In the genomic region with DNA sequence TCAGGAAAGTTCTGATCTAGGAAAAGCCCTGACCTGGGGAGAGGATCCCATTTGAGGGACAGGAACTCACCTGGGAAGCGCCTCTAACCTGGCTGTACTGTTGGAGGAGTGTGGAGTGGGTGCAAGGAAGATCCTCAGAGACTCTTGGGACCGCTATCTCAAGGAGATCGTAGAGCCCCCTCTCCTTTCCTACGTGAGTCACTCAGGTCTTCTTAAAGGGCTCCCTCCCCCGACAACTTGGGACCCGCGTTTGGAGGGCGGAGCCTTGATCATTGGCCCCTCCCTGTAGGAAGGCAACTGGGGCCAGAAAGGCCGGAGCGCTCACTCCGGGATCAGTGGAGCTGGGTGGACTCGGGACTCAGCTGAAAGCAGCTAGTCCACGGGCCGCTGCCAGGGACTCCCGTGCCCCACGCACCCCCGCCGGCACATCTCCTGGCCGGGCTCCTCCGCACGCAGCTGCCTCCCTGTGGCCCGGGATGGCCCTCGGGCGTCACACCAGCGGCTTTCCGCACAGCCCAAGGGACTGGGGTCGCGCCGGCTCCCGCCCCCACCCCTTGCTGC, we compare ENCODE assay signal across 8 cellular contexts. TPM values are rescaled to one million over a fixed set of nuclear protein-coding genes. Genes with fewer than 3 reads are reported as not detected.
DNase-seq lines count a peak whose midpoint lies in the region; ATAC-seq and TF ChIP-seq lines count a peak whose summit lies in the region.

No MANE protein-coding gene starts in this region.

- DNase-seq in DMS 273 (lab: John Stamatoyannopoulos, UW; ENCODE audit: unreplicated experiment) (peak; percentile 65), DMS 273 treated with DMSO at 0.1 percent for 48 hours (lab: John Stamatoyannopoulos, UW) (no peak), activated gamma-delta T cell treated with Interleukin-2 at 50 U/mL for 16 hours (peak; percentile 36), globus pallidus (ENCODE audit: low spot score) (peak; percentile 21), osteoblast (ENCODE audit: insufficient read length, low spot score, missing footprints) (peak; percentile 98), uterus (peak; percentile 66 to 68)

- H3K27me3 ChIP-seq in osteoblast (ENCODE audit: insufficient read depth, low read length) (no peaks in the 10 kb centered on the region), uterus (no peaks in the 10 kb centered on the region)

- H3K4me1 ChIP-seq in osteoblast (ENCODE audit: insufficient read depth, low read length) (peaks cover 16% of the 10 kb centered on the region), uterus (peaks cover 0 to 5% of the 10 kb centered on the region in 2 donors)

- H3K9me3 ChIP-seq in osteoblast (ENCODE audit: low read depth, low read length) = no peaks in the 10 kb centered on the region
- no peaks in the 10 kb centered on the region for H3K9me3 ChIP-seq in uterus

- TF ChIP-seq POLR2A in uterus (IDR thresholded peaks at IDR 0.05) = no peak

- H3K27ac ChIP-seq in osteoblast (ENCODE audit: low read depth, low read length) (peak overlapping the region; percentile 72), uterus (peak overlapping the region; percentile 77 to 80)

- peaks cover 21% of the 10 kb centered on the region for H3K79me2 ChIP-seq in osteoblast (ENCODE audit: insufficient read depth, low read length)

- peaks cover 19% of the 10 kb centered on the region for H4K20me1 ChIP-seq in osteoblast (ENCODE audit: insufficient read depth, low read length)

- peak overlapping the region; percentile 78 for H2AFZ ChIP-seq in osteoblast (ENCODE audit: low read length)

- TF ChIP-seq CTCF in osteoblast (IDR thresholded peaks at IDR 0.05; ENCODE audit: extremely low read depth, low read depth, low read length) = no peak
- TF ChIP-seq CTCF in uterus (IDR thresholded peaks at IDR 0.05) = no peak

- H3K36me3 ChIP-seq in osteoblast (ENCODE audit: insufficient read depth, low read length) = peaks cover 23% of the 10 kb centered on the region
- no peaks in the 10 kb centered on the region for H3K36me3 ChIP-seq in uterus

- peak overlapping the region; percentile 94 for H3K4me3 ChIP-seq in osteoblast (ENCODE audit: insufficient read depth, low read length)
- H3K4me3 ChIP-seq in uterus = peak overlapping the region; percentile 66 to 94

- peak; percentile 23 for ATAC-seq in HG03025 (IDR thresholded peaks at IDR 0.05; ENCODE audit: low FRiP score, unreplicated experiment)

- intact Hi-C loops in uterus (cut with DNase I; ENCODE audit: low total_unique reads) = no loop called here

- peak overlapping the region; percentile 96 for H3K4me2 ChIP-seq in osteoblast (ENCODE audit: insufficient read depth, low read length)

TF ChIP-seq in PFSK-1, 5 proteins besides CTCF, POLR2A, EP300 and RAD21:
- TF ChIP-seq FOXP2 (optimal IDR thresholded peaks at IDR 0.05; ENCODE audit: borderline replicate concordance, extremely low read depth, extremely low read length, insufficient read depth) (no peak), POLR2AphosphoS5 (IDR thresholded peaks at IDR 0.05; ENCODE audit: low read depth, low read length) (peak; percentile 53; the same call in 1 of the 2 replicates)

RNA-seq across cellular contexts. Expression of a gene that starts 0.5 kb away (rescaled TPM):
- 31.3 TPM for polyA plus RNA-seq in PFSK-1 (2012; ENCODE audit: insufficient read length, low read depth)
- total RNA-seq in osteoblast (26.2 and 30.8 TPM in 2 replicates), uterus (10 to 100 TPM in 3 of 4 donors, under 1 TPM in 1; 0.59 to 98.1 (median 15.2) TPM)

RNA-seq across cellular contexts. Expression of a gene that starts 13.2 kb away (rescaled TPM):
- not detected for polyA plus RNA-seq in PFSK-1 (2012; ENCODE audit: insufficient read length, low read depth)
- total RNA-seq in osteoblast (0.59 TPM in 1 of 2 replicates, not detected in the other), uterus (not detected)

RNA-seq across cellular contexts. Expression of a gene that starts 25.3 kb away (rescaled TPM):
- polyA plus RNA-seq in PFSK-1 (2012; ENCODE audit: insufficient read length, low read depth) = 523 TPM
- 299 and 308 TPM in 2 replicates for total RNA-seq in osteoblast
- total RNA-seq in uterus = 100 to 1,000 TPM in 3 of 4 donors, 10 to 100 TPM in 1; 54.4 to 409 (median 155) TPM

RNA-seq across cellular contexts. Expression of a gene that starts 27.9 kb away (rescaled TPM):
- polyA plus RNA-seq in PFSK-1 (2012; ENCODE audit: insufficient read length, low read depth) = 6.4 TPM
- total RNA-seq in osteoblast (1.2 and 1.4 TPM in 2 replicates), uterus (1 to 10 TPM in 2 of 4 donors, under 1 TPM in 1, not detected in 1; under 0.01 to 3.4 (median 1.3) TPM)

RNA-seq across cellular contexts. Expression of a gene that starts 39.6 kb away (rescaled TPM):
- polyA plus RNA-seq in PFSK-1 (2012; ENCODE audit: insufficient read length, low read depth) = 5.7 TPM
- total RNA-seq in osteoblast = 12.7 and 21.4 TPM in 2 replicates
- 10 to 100 TPM in 3 of 4 donors, under 1 TPM in 1; 0.88 to 21.6 (median 19.1) TPM for total RNA-seq in uterus
